ENCODE assay signal across 18 cellular contexts in the genomic region with DNA sequence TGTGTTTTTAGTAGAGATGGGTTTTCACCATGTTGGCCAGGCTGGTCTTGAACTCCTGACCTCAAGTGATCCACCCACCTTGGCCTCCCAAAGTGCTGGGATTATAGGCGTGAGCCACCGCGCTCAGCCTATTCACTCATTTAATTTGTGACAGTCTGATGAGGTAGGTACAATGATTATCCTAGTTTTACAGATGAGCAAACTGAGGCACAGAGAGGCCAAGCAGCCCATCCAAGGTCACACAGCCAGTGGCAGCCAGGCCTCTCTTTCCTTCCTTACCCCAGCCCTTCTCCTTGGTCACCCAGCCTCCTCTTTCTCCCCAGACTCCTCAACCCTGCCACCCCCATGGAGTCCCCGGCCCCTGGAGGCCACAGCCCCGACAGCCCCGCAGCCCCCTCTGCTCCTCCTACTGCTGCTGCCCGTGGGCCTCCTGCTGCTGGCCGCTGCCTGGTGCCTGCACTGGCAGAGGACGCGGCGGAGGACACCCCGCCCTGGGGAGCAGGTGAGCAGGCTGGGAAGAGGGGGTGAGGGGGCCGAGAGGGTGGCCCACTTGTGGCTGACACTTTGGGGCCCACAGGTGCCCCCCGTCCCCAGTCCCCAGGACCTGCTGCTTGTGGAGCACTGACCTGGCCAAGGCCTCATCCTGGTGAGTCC. TPM values are rescaled to one million over a fixed set of nuclear protein-coding genes. Genes with fewer than 3 reads are reported as not detected.
DNase-seq lines count a peak whose midpoint lies in the region; ATAC-seq and TF ChIP-seq lines count a peak whose summit lies in the region.
"Had no signal": no experiment of that assay in that cellular context is flagged by ENCODE, and none has a peak within 500 bp of the region (broad histone marks: within the 10 kb centered on the region; RNA-seq: fewer than 3 reads in every experiment).

No MANE protein-coding gene starts in this region.

- no peaks in the 10 kb centered on the region for H3K9me3 Mint-ChIP-seq in CD4-positive, CD25-positive, alpha-beta regulatory T cell
- no peaks in the 10 kb centered on the region for H3K9me3 Mint-ChIP-seq in activated naive CD8-positive, alpha-beta T cell (ENCODE audit: low read depth)
- no peaks in the 10 kb centered on the region for H3K9me3 Mint-ChIP-seq in naive thymus-derived CD8-positive, alpha-beta T cell
- H3K9me3 Mint-ChIP-seq: CD4-positive, alpha-beta T cell; HFFc6 had no signal

- H3K27me3 Mint-ChIP-seq in CD4-positive, CD25-positive, alpha-beta regulatory T cell = no peaks in the 10 kb centered on the region
- H3K27me3 Mint-ChIP-seq in activated naive CD8-positive, alpha-beta T cell = no peaks in the 10 kb centered on the region
- H3K27me3 Mint-ChIP-seq in naive thymus-derived CD8-positive, alpha-beta T cell = no peaks in the 10 kb centered on the region
- H3K27me3 Mint-ChIP-seq: CD4-positive, alpha-beta T cell had no signal

- H3K36me3 Mint-ChIP-seq in CD4-positive, CD25-positive, alpha-beta regulatory T cell = peaks cover 21% of the 10 kb centered on the region
- peaks cover 3% of the 10 kb centered on the region for H3K36me3 Mint-ChIP-seq in activated naive CD8-positive, alpha-beta T cell
- peaks cover 10 to 86% (median 17%) of the 10 kb centered on the region in 3 donors for H3K36me3 Mint-ChIP-seq in naive thymus-derived CD8-positive, alpha-beta T cell

- no peak for TF ChIP-seq CTCF in GM12865 (IDR thresholded peaks at IDR 0.05; ENCODE audit: insufficient read depth, low read depth, low read length, missing control alignments)

- H3K27ac ChIP-seq in CD4-positive, CD25-positive, alpha-beta regulatory T cell (ENCODE audit: insufficient read depth, low read length, poor library complexity, severe bottlenecking) = no peak overlapping the region
- no peak overlapping the region for H3K27ac ChIP-seq in right cardiac atrium (ENCODE audit: low read length)
- H3K27ac ChIP-seq: KMS-11, SK-N-MC had no signal

- no peak for ATAC-seq in CD4-positive, CD25-positive, alpha-beta regulatory T cell (ENCODE audit: low read depth in 2 of 2)
- ATAC-seq in naive thymus-derived CD8-positive, alpha-beta T cell = no peak
- no peak for ATAC-seq in right cardiac atrium

- H3K4me3 Mint-ChIP-seq in CD4-positive, CD25-positive, alpha-beta regulatory T cell = peak overlapping the region in 3 of 4 donors; percentile 27 to 57 (median 46)
- peak overlapping the region; percentile 7 for H3K4me3 Mint-ChIP-seq in activated naive CD8-positive, alpha-beta T cell
- H3K4me3 Mint-ChIP-seq in naive thymus-derived CD8-positive, alpha-beta T cell = peak overlapping the region in 3 of 10 donors; percentile 10 to 45 (median 24)
- H3K4me3 Mint-ChIP-seq: HFFc6 had no signal

- peaks cover 2 to 48% (median 5%) of the 10 kb centered on the region in 4 donors for H3K4me1 Mint-ChIP-seq in CD4-positive, CD25-positive, alpha-beta regulatory T cell
- peaks cover 33% of the 10 kb centered on the region for H3K4me1 Mint-ChIP-seq in activated naive CD8-positive, alpha-beta T cell (ENCODE audit: low read depth)
- H3K4me1 Mint-ChIP-seq in naive thymus-derived CD8-positive, alpha-beta T cell = peaks cover 20 to 59% (median 37%) of the 10 kb centered on the region in 4 donors

- peaks cover 54% of the 10 kb centered on the region for H3K36me3 ChIP-seq in CD4-positive, CD25-positive, alpha-beta regulatory T cell (ENCODE audit: control insufficient read depth, insufficient read depth, low read length)

- H3K4me3 ChIP-seq in CD4-positive, CD25-positive, alpha-beta regulatory T cell (ENCODE audit: low read depth, low read length) = no peak overlapping the region
- H3K4me3 ChIP-seq in GM12865 (ENCODE audit: low read depth, low read length) (no peak overlapping the region), right cardiac atrium (ENCODE audit: low read length) (no peak overlapping the region)
- H3K4me3 ChIP-seq: SK-N-MC had no signal

- intact Hi-C loops in right cardiac atrium (cut with DNase I) = no loop called here

- peak overlapping the region in 1 of 3 donors; percentile 82 for H3K27ac Mint-ChIP-seq in CD4-positive, CD25-positive, alpha-beta regulatory T cell
- peak overlapping the region; percentile 75 for H3K27ac Mint-ChIP-seq in activated naive CD8-positive, alpha-beta T cell
- peak overlapping the region in 8 of 10 donors; percentile 61 to 89 (median 78) for H3K27ac Mint-ChIP-seq in naive thymus-derived CD8-positive, alpha-beta T cell
- H3K27ac Mint-ChIP-seq: CD4-positive, alpha-beta T cell; HFFc6 had no signal

- H3K27me3 ChIP-seq in CD4-positive, CD25-positive, alpha-beta regulatory T cell (ENCODE audit: control insufficient read depth, insufficient read depth, low read length) = no peaks in the 10 kb centered on the region
- H3K27me3 ChIP-seq in right cardiac atrium (ENCODE audit: control insufficient read depth, insufficient read depth) = no peaks in the 10 kb centered on the region

- POLR2A ChIA-PET in naive thymus-derived CD8-positive, alpha-beta T cell (lab: Charles Lee) = interaction anchor here (0.6 to 5.2 kb wide), 7 partner anchors 11 to 73 kb away, joined by 3 to 39 read pairs (median 4); a partner anchor contains a TSS

- WGBS in right cardiac atrium = 95% methylated on average over 14 of the region's 14 CpGs

- DNase-seq in CD4-positive, CD25-positive, alpha-beta regulatory T cell = no peak
- DNase-seq in GM12865 (ENCODE audit: low read depth) (peak; percentile 0), right cardiac atrium (no peak)
- DNase-seq in naive thymus-derived CD8-positive, alpha-beta T cell = no peak
- no peak for DNase-seq in stimulated activated CD4-positive, alpha-beta T cell treated with anti-CD3 and anti-CD28 coated beads, Interleukin-1b, Interleukin-23, amount 100 ng/mL, for 48 hours
- no peak for DNase-seq in activated effector memory CD4-positive, alpha-beta T cell treated with anti-CD3 and anti-CD28 coated beads, Interleukin-2, amount 50 U/mL, for 16 hours
- DNase-seq: CD4-positive, alpha-beta T cell; HFFc6; NCI-H1105; NCI-H146; NCI-H2029; NCI-H226; NCI-H510A treated with DMSO at 0.1 percent for 48 hours; NCI-H748 treated with DMSO at 0.1 percent for 48 hours; SHP77 treated with DMSO at 0.1 percent for 48 hours had no signal

- no peaks in the 10 kb centered on the region for H3K9me3 ChIP-seq in CD4-positive, CD25-positive, alpha-beta regulatory T cell (ENCODE audit: control insufficient read depth in 2 of 2, low read length in 2 of 2)
- H3K9me3 ChIP-seq in right cardiac atrium (ENCODE audit: control insufficient read depth, low read length) = no peaks in the 10 kb centered on the region

- H3K4me1 ChIP-seq in CD4-positive, CD25-positive, alpha-beta regulatory T cell (ENCODE audit: control insufficient read depth, insufficient read depth, low read length, poor library complexity, severe bottlenecking) = peaks cover 40% of the 10 kb centered on the region
- no peaks in the 10 kb centered on the region for H3K4me1 ChIP-seq in right cardiac atrium (ENCODE audit: control insufficient read depth, insufficient read depth, low read length)

RNA-seq across cellular contexts. Expression of a gene that starts 6.1 kb away (rescaled TPM):
- 250 TPM for total RNA-seq in CD4-positive, CD25-positive, alpha-beta regulatory T cell
- 100 to 1,000 TPM; 103 to 154 (median 112) TPM for polyA plus RNA-seq in CD4-positive, CD25-positive, alpha-beta regulatory T cell
- total RNA-seq in naive thymus-derived CD8-positive, alpha-beta T cell = 100 to 1,000 TPM; 106 to 112 TPM
- polyA plus RNA-seq in naive thymus-derived CD8-positive, alpha-beta T cell = 100 to 1,000 TPM; 108 to 205 (median 166) TPM
- total RNA-seq in right cardiac atrium = 1 to 10 TPM; 4.4 to 6.8 (median 4.9) TPM
- 6.6 TPM for polyA plus RNA-seq in right cardiac atrium

RNA-seq across cellular contexts. Expression of a gene that starts 7.3 kb away (rescaled TPM):
- 3,622 TPM for total RNA-seq in CD4-positive, CD25-positive, alpha-beta regulatory T cell
- 1,000 to 10,000 TPM; 1,768 to 2,996 (median 2,546) TPM for polyA plus RNA-seq in CD4-positive, CD25-positive, alpha-beta regulatory T cell
- 1,000 to 10,000 TPM; 5,160 to 5,167 TPM for total RNA-seq in naive thymus-derived CD8-positive, alpha-beta T cell
- polyA plus RNA-seq in naive thymus-derived CD8-positive, alpha-beta T cell = 1,000 to 10,000 TPM; 3,162 to 3,664 (median 3,630) TPM
- 1,000 to 10,000 TPM; 1,399 to 1,753 (median 1,480) TPM for total RNA-seq in right cardiac atrium
- 1,392 TPM for polyA plus RNA-seq in right cardiac atrium

RNA-seq across cellular contexts. Expression of a gene that starts 16.1 kb away (rescaled TPM):
- total RNA-seq in CD4-positive, CD25-positive, alpha-beta regulatory T cell = 2,000 TPM
- 1,000 to 10,000 TPM; 1,810 to 2,513 (median 2,330) TPM for polyA plus RNA-seq in CD4-positive, CD25-positive, alpha-beta regulatory T cell
- total RNA-seq in naive thymus-derived CD8-positive, alpha-beta T cell = 1,000 to 10,000 TPM; 3,084 to 3,152 TPM
- polyA plus RNA-seq in naive thymus-derived CD8-positive, alpha-beta T cell = 1,000 to 10,000 TPM; 2,379 to 2,818 (median 2,600) TPM
- 1,000 to 10,000 TPM; 1,034 to 1,270 (median 1,120) TPM for total RNA-seq in right cardiac atrium
- 2,599 TPM for polyA plus RNA-seq in right cardiac atrium

RNA-seq across cellular contexts. Expression of a gene that starts 27.1 kb away (rescaled TPM):
- 41.0 TPM for total RNA-seq in CD4-positive, CD25-positive, alpha-beta regulatory T cell
- polyA plus RNA-seq in CD4-positive, CD25-positive, alpha-beta regulatory T cell = 10 to 100 TPM; 32.7 to 47.1 (median 42.3) TPM
- total RNA-seq in naive thymus-derived CD8-positive, alpha-beta T cell = 10 to 100 TPM; 44.3 to 44.4 TPM
- polyA plus RNA-seq in naive thymus-derived CD8-positive, alpha-beta T cell = 10 to 100 TPM; 28.3 to 38.0 (median 30.1) TPM
- total RNA-seq in right cardiac atrium = 10 to 100 TPM; 11.1 to 17.7 (median 11.9) TPM
- 9.3 TPM for polyA plus RNA-seq in right cardiac atrium

RNA-seq across cellular contexts. Expression of a gene that starts 28.5 kb away (rescaled TPM):
- 150 TPM for total RNA-seq in CD4-positive, CD25-positive, alpha-beta regulatory T cell
- 100 to 1,000 TPM; 109 to 144 (median 118) TPM for polyA plus RNA-seq in CD4-positive, CD25-positive, alpha-beta regulatory T cell
- total RNA-seq in naive thymus-derived CD8-positive, alpha-beta T cell = 100 to 1,000 TPM; 157 to 179 TPM
- 10 to 100 TPM; 85.3 to 88.9 (median 86.7) TPM for polyA plus RNA-seq in naive thymus-derived CD8-positive, alpha-beta T cell
- 10 to 100 TPM; 35.2 to 43.8 (median 38.2) TPM for total RNA-seq in right cardiac atrium
- 34.9 TPM for polyA plus RNA-seq in right cardiac atrium

Comparison
In these comparisons a context has a peak if more than half of its experiments do, and no peak if none do; other contexts are left out.
1. RNA of a gene that starts 6.1 kb away (total RNA-seq): 250 TPM in CD4-positive, CD25-positive, alpha-beta regulatory T cell (single experiment) and 106 to 112 TPM in naive thymus-derived CD8-positive, alpha-beta T cell; 4.4 to 6.8 TPM in right cardiac atrium; every median in the first group is over 10 times any median in the second.